In the genomic region with DNA sequence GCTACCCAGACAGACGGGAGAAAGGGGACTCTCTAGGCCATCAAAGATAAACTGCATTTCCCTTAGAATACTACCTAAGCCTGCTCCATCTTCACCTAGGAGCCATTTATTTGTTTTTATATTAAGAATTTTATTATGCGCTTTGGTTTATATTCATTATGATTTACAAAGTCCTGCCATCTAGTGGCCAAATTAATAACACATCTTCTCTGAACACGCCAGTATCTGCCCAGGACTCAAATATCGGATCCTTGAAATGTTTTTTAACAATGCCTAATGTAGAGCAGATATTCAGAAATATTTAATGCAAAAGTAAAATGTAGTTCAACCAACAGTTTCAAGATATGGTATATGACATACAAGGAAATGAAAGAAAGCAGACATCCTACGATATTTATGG, we compare ENCODE assay signal across 8 cellular contexts. TPM values are rescaled to one million over a fixed set of nuclear protein-coding genes. Genes with fewer than 3 reads are reported as not detected.
DNase-seq lines count a peak whose midpoint lies in the region; ATAC-seq and TF ChIP-seq lines count a peak whose summit lies in the region.

No MANE protein-coding gene starts in this region.

- in situ Hi-C loops in transverse colon (cut with MboI; ENCODE audit: low pct_ligation_motif_present in 1 of 4, low pct_unique_long_range_greater_than_20kb in 1 of 4, low sequenced_read_pairs in 3 of 4), result no loop called here

- H3K36me3 ChIP-seq in Peyer's patch, result no peaks in the 10 kb centered on the region
- H3K36me3 ChIP-seq in transverse colon, result no peaks in the 10 kb centered on the region
- H3K36me3 ChIP-seq in effector memory CD4-positive, alpha-beta T cell (ENCODE audit: control insufficient read depth, insufficient read depth, low read length), result no peaks in the 10 kb centered on the region

- H3K27me3 ChIP-seq in Peyer's patch (no peaks in the 10 kb centered on the region), transverse colon (no peaks in the 10 kb centered on the region)
- H3K27me3 ChIP-seq in effector memory CD4-positive, alpha-beta T cell (replicated peaks; ENCODE audit: control insufficient read depth, insufficient read depth, low read length, poor library complexity, severe bottlenecking), result no peaks in the 10 kb centered on the region

- WGBS in transverse colon (ENCODE audit: low coverage in 1 of 2), 2 donors, result 13 to 34% methylated on average over 4 to 5 of the region's 5 CpGs

- ATAC-seq in HG03432 (IDR thresholded peaks at IDR 0.05; ENCODE audit: unreplicated experiment), result no peak

- TF ChIP-seq POLR2A in Peyer's patch (IDR thresholded peaks at IDR 0.05) (no peak), transverse colon (IDR thresholded peaks at IDR 0.05) (no peak)

- H3K9me3 ChIP-seq in Peyer's patch, result no peaks in the 10 kb centered on the region
- H3K9me3 ChIP-seq in transverse colon, result no peaks in the 10 kb centered on the region
- H3K9me3 ChIP-seq in effector memory CD4-positive, alpha-beta T cell (ENCODE audit: control insufficient read depth, low read length), result no peaks in the 10 kb centered on the region

- intact Hi-C loops in transverse colon (cut with DNase I; ENCODE audit: low total_unique reads), result no loop called here

- peak; percentile 15 for DNase-seq in AG20443 (ENCODE audit: low spot score)
- peak; percentile 10 for DNase-seq in GM20000 (ENCODE audit: low spot score)
- DNase-seq in Peyer's patch, result no peak
- peak; percentile 34 for DNase-seq in fibroblast of villous mesenchyme (ENCODE audit: low read depth)
- DNase-seq in transverse colon, result no peak
- no peak for DNase-seq in effector memory CD4-positive, alpha-beta T cell
- DNase-seq in T1000 (lab: John Stamatoyannopoulos, UW), result no peak

- TF ChIP-seq EP300 in transverse colon (IDR thresholded peaks at IDR 0.05; ENCODE audit: low read depth), result no peak

- H3K4me3 ChIP-seq in Peyer's patch, result no peak overlapping the region
- no peak overlapping the region for H3K4me3 ChIP-seq in fibroblast of villous mesenchyme (ENCODE audit: low read depth, low read length)
- no peak overlapping the region for H3K4me3 ChIP-seq in transverse colon
- H3K4me3 ChIP-seq in effector memory CD4-positive, alpha-beta T cell (ENCODE audit: insufficient read depth, low read depth, low read length, poor library complexity, severe bottlenecking), result no peak overlapping the region

- TF ChIP-seq CTCF in GM20000 (IDR thresholded peaks at IDR 0.05; ENCODE audit: extremely low read depth, missing control alignments) (peak; percentile 18), Peyer's patch (IDR thresholded peaks at IDR 0.05) (peak; percentile 26 to 65 (median 44)), fibroblast of villous mesenchyme (IDR thresholded peaks at IDR 0.05; ENCODE audit: insufficient read depth, low read depth, low read length) (peak; percentile 47), transverse colon (IDR thresholded peaks at IDR 0.05) (peak; percentile 31 to 59 (median 49))

- H3K27ac ChIP-seq in Peyer's patch (no peak overlapping the region), transverse colon (no peak overlapping the region)
- H3K27ac ChIP-seq in effector memory CD4-positive, alpha-beta T cell (ENCODE audit: insufficient read depth, low read length, poor library complexity, severe bottlenecking), result no peak overlapping the region

- H3K4me1 ChIP-seq in Peyer's patch (no peaks in the 10 kb centered on the region), transverse colon (no peaks in the 10 kb centered on the region)
- peaks cover 5% of the 10 kb centered on the region for H3K4me1 ChIP-seq in effector memory CD4-positive, alpha-beta T cell (ENCODE audit: control insufficient read depth, insufficient read depth, low read length, poor library complexity, severe bottlenecking)

RNA-seq across cellular contexts. Expression of gene PRPS2, which starts 20.8 kb away (rescaled TPM):
- 10 to 100 TPM in 3 of 4 donors, 1 to 10 TPM in 1; 8.4 to 32.2 (median 13.7) TPM for total RNA-seq in Peyer's patch
- total RNA-seq in fibroblast of villous mesenchyme, result 21.6 and 30.2 TPM in 2 replicates
- total RNA-seq in transverse colon, result 10 to 100 TPM; 24.3 to 67.5 (median 32.5) TPM

Comparison
In these comparisons a context has a peak if more than half of its experiments do, and no peak if none do; other contexts are left out.
1. DNase-seq: peak in AG20443 (single experiment), GM20000 (single experiment) and fibroblast of villous mesenchyme (single experiment); none in Peyer's patch (0 of 3), transverse colon (single experiment), effector memory CD4-positive, alpha-beta T cell (0 of 3) and T1000 (single experiment).
2. Peak in every context shown above with its lines, with median percentiles within 50 percentile points of each other: CTCF ChIP-seq.